In genomic region chr20:50115591-50116367, GRCh38 we compare ENCODE assay signal across 1 cellular context.
TF ChIP-seq lines count a peak whose summit lies in the region.

No MANE protein-coding gene starts in this region.

TF ChIP-seq in HepG2, 621 proteins besides CTCF, POLR2A, EP300 and RAD21 (continued from another document):
- no peak for TF ChIP-seq TIGD3 (CRISPR knock-in tag; IDR thresholded peaks at IDR 0.05; ENCODE audit: borderline replicate concordance)
- no peak for TF ChIP-seq ZNF354B (CRISPR knock-in tag; IDR thresholded peaks at IDR 0.05)
- peak; percentile 67 for TF ChIP-seq ZBTB38 (CRISPR knock-in tag; IDR thresholded peaks at IDR 0.05)
- TF ChIP-seq ZNF737 (CRISPR knock-in tag; IDR thresholded peaks at IDR 0.05; ENCODE audit: borderline replicate concordance) = no peak
- TF ChIP-seq TEAD3 (CRISPR knock-in tag; optimal IDR thresholded peaks at IDR 0.05; ENCODE audit: borderline replicate concordance) = peak; percentile 92
- no peak for TF ChIP-seq ZNF160 (CRISPR knock-in tag; IDR thresholded peaks at IDR 0.05)
- TF ChIP-seq TBX3 (IDR thresholded peaks at IDR 0.05; ENCODE audit: borderline replicate concordance) = no peak; the same call in 1 of the 2 replicates
- TF ChIP-seq KDM4B (CRISPR knock-in tag; IDR thresholded peaks at IDR 0.05) = 0 out of 2 replicates have a peak, but pooled peaks have one; percentile 54
- TF ChIP-seq MXI1 (IDR thresholded peaks at IDR 0.05; ENCODE audit: borderline replicate concordance, low read depth, low read length) = peak; percentile 92; the same call in 1 of the 3 replicates
- peak; percentile 93 for TF ChIP-seq HOXA3 (CRISPR knock-in tag; IDR thresholded peaks at IDR 0.05)
- TF ChIP-seq RFXAP (CRISPR knock-in tag; IDR thresholded peaks at IDR 0.05; ENCODE audit: borderline replicate concordance) = no peak; the same call in 1 of the 2 replicates
- TF ChIP-seq REPIN1 (CRISPR knock-in tag; IDR thresholded peaks at IDR 0.05; ENCODE audit: borderline replicate concordance, low read depth) = peak; percentile 70; the same call in 1 of the 2 replicates
- no peak for TF ChIP-seq ZNF841 (CRISPR knock-in tag; IDR thresholded peaks at IDR 0.05; ENCODE audit: borderline replicate concordance)
- peak; percentile 74; the same call in 1 of the 2 replicates for TF ChIP-seq KDM5A (IDR thresholded peaks at IDR 0.05; ENCODE audit: borderline replicate concordance, low read length)
- no peak; the same call in 1 of the 2 replicates for TF ChIP-seq ZBTB46 (CRISPR knock-in tag; IDR thresholded peaks at IDR 0.05; ENCODE audit: borderline replicate concordance)
- TF ChIP-seq DMTF1 (CRISPR knock-in tag; IDR thresholded peaks at IDR 0.05) = no peak
- TF ChIP-seq TSC22D2 (CRISPR knock-in tag; IDR thresholded peaks at IDR 0.05; ENCODE audit: borderline replicate concordance) = no peak; the same call in none of the 2 replicates
- TF ChIP-seq ZNF691 (CRISPR knock-in tag; IDR thresholded peaks at IDR 0.05; ENCODE audit: borderline replicate concordance, low read depth) = no peak
- no peak for TF ChIP-seq ZNF446 (CRISPR knock-in tag; IDR thresholded peaks at IDR 0.05)
- TF ChIP-seq MLLT10 (CRISPR knock-in tag; IDR thresholded peaks at IDR 0.05) = no peak
- TF ChIP-seq ZNF530 (CRISPR knock-in tag; IDR thresholded peaks at IDR 0.05; ENCODE audit: low read depth) = no peak
- TF ChIP-seq ZNF709 (CRISPR knock-in tag; IDR thresholded peaks at IDR 0.05) = no peak; the same call in 1 of the 2 replicates
- TF ChIP-seq ZSCAN9 (CRISPR knock-in tag; IDR thresholded peaks at IDR 0.05; ENCODE audit: borderline replicate concordance) = peak; percentile 87; the same call in 1 of the 2 replicates
- TF ChIP-seq NFE2 (CRISPR knock-in tag; IDR thresholded peaks at IDR 0.05) = no peak
- no peak for TF ChIP-seq EHMT2 (IDR thresholded peaks at IDR 0.05; ENCODE audit: borderline replicate concordance, low read depth, low read length)
- TF ChIP-seq ZBTB44 (CRISPR knock-in tag; IDR thresholded peaks at IDR 0.05) = no peak
- 0 out of 2 replicates have a peak, but pooled peaks have one; percentile 17 for TF ChIP-seq ZNF33B (CRISPR knock-in tag; IDR thresholded peaks at IDR 0.05)
- TF ChIP-seq PTBP1 (IDR thresholded peaks at IDR 0.05; ENCODE audit: low read depth, low read length, poor library complexity, severe bottlenecking) = no peak
- TF ChIP-seq TRIM22 (IDR thresholded peaks at IDR 0.05) = no peak
- no peak for TF ChIP-seq FUBP1 (CRISPR knock-in tag; IDR thresholded peaks at IDR 0.05; ENCODE audit: borderline replicate concordance)
- TF ChIP-seq FOXM1 (CRISPR knock-in tag; IDR thresholded peaks at IDR 0.05) = no peak
- TF ChIP-seq PRDM4 (CRISPR knock-in tag; IDR thresholded peaks at IDR 0.05; ENCODE audit: borderline replicate concordance) = no peak
- no peak for TF ChIP-seq STAT5B (CRISPR knock-in tag; IDR thresholded peaks at IDR 0.05)
- peak; percentile 19; the same call in 1 of the 2 replicates for TF ChIP-seq RBAK (CRISPR knock-in tag; IDR thresholded peaks at IDR 0.05)
- no peak for TF ChIP-seq ZNF674 (CRISPR knock-in tag; IDR thresholded peaks at IDR 0.05; ENCODE audit: low read depth)
- TF ChIP-seq SAFB2 (CRISPR knock-in tag; IDR thresholded peaks at IDR 0.05; ENCODE audit: borderline replicate concordance, low read depth) = no peak
- TF ChIP-seq ZNF563 (CRISPR knock-in tag; IDR thresholded peaks at IDR 0.05) = no peak
- no peak for TF ChIP-seq SRSF9 (IDR thresholded peaks at IDR 0.05; ENCODE audit: borderline replicate concordance, insufficient read depth, low read depth, low read length, poor library complexity, severe bottlenecking)
- no peak for TF ChIP-seq ZNF280B (CRISPR knock-in tag; IDR thresholded peaks at IDR 0.05; ENCODE audit: borderline replicate concordance)
- TF ChIP-seq CENPBD1 (CRISPR knock-in tag; IDR thresholded peaks at IDR 0.05; ENCODE audit: borderline replicate concordance, low read depth) = no peak
- peak; percentile 80 for TF ChIP-seq ZNF607 (CRISPR knock-in tag; IDR thresholded peaks at IDR 0.05; ENCODE audit: borderline replicate concordance)
- TF ChIP-seq GPN1 (CRISPR knock-in tag; IDR thresholded peaks at IDR 0.05; ENCODE audit: borderline replicate concordance) = no peak
- no peak for TF ChIP-seq ZNF724P (CRISPR knock-in tag; IDR thresholded peaks at IDR 0.05; ENCODE audit: borderline replicate concordance)
- no peak for TF ChIP-seq U2AF2 (IDR thresholded peaks at IDR 0.05; ENCODE audit: low read depth, low read length)
- no peak for TF ChIP-seq PAX8 (CRISPR knock-in tag; IDR thresholded peaks at IDR 0.05; ENCODE audit: borderline replicate concordance)
- no peak; the same call in 1 of the 2 replicates for TF ChIP-seq ZNF510 (CRISPR knock-in tag; IDR thresholded peaks at IDR 0.05; ENCODE audit: low read depth)
